ENCODE assay signal across 8 cellular contexts in the genomic region with DNA sequence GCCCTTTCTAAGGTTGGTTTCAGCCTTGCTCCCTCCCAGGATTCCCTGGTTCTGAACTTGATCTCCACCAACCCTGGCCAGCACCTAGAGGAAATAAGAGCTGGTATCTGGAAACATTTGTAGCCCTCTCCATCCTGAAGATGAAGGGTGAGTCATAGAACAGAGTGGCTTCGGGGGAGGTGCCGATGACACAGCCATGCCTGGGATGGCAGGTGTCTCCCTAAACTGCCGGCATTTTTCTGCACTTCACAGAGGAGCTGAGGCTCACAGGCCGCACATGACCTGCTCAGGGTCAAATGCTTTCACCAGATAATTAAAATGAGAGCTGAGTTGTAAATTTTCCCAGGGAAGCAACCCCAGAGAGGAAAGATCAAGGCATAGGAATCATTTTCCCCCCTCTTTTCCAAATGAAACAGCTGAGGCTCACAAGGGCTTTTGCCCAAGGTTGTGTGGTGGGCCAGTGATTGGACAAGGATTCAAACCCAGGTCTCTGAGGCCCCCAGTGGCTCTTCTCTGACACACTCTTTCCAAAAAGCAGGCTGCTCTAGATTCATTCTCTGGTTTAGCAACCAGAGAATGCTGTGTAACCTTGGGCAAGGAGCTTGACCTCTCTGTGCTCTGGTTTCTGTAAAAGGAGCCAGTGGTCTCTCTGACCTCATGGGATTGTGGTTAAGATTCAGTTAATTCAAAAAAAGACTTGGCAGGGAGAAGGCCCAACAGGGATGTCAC. TPM values are rescaled to one million over a fixed set of nuclear protein-coding genes. Genes with fewer than 3 reads are reported as not detected.
A peak's percentile ranks its signal among the peaks of the same experiment; 100 is the strongest.
DNase-seq lines count a peak whose midpoint lies in the region; ATAC-seq and TF ChIP-seq lines count a peak whose summit lies in the region.

No MANE protein-coding gene starts in this region.

- peak overlapping the region; percentile 75 for H3K4me3 ChIP-seq in SK-N-MC
- peak overlapping the region; percentile 68 for H3K4me3 ChIP-seq in epithelial cell of proximal tubule (ENCODE audit: low read depth, low read length)

- peaks cover 8% of the 10 kb centered on the region; the same call in 1 of the 2 replicates for H3K36me3 ChIP-seq in SK-N-MC (ENCODE audit: insufficient read depth, low read length)

- DNase-seq in activated naive CD4-positive, alpha-beta T cell treated with anti-CD3 and anti-CD28 coated beads for 36 hours: peak; percentile 42
- DNase-seq in activated naive CD4-positive, alpha-beta T cell treated with anti-CD3 and anti-CD28 coated beads, Interleukin-2, amount 50 U/mL, for 16 hours: no peak
- DNase-seq in SK-N-MC (ENCODE audit: low read depth, low spot score) (no peak), epithelial cell of proximal tubule (ENCODE audit: low read depth) (no peak), osteocyte (ENCODE audit: extremely low spot score, unreplicated experiment) (no peak), cerebellar cortex (ENCODE audit: low spot score) (no peak), GM19240 (ENCODE audit: insufficient read length, low spot score) (no peak)

- H3K27ac Mint-ChIP-seq in activated naive CD4-positive, alpha-beta T cell treated with anti-CD3 and anti-CD28 coated beads for 36 hours: peak overlapping the region; percentile 83
- H3K27ac Mint-ChIP-seq in osteocyte (ENCODE audit: unreplicated experiment): peak overlapping the region; percentile 89

- H3K27ac ChIP-seq in SK-N-MC: peak overlapping the region; percentile 38; the same call in 1 of the 2 replicates

- CTCF ChIA-PET in activated naive CD4-positive, alpha-beta T cell treated with anti-CD3 and anti-CD28 coated beads for 36 hours (lab: Charles Lee): interaction anchor here (0.8 to 1.7 kb wide), 5 partner anchors 8 to 83 kb away, joined by 3 to 6 read pairs (median 5); no protein-coding TSS in a partner anchor

- H3K4me3 Mint-ChIP-seq in activated naive CD4-positive, alpha-beta T cell treated with anti-CD3 and anti-CD28 coated beads for 36 hours: peak overlapping the region; percentile 85
- peak overlapping the region; percentile 78 for H3K4me3 Mint-ChIP-seq in osteocyte (ENCODE audit: unreplicated experiment)

- no peaks in the 10 kb centered on the region for H3K27me3 Mint-ChIP-seq in activated naive CD4-positive, alpha-beta T cell treated with anti-CD3 and anti-CD28 coated beads for 36 hours (ENCODE audit: low read depth)
- H3K27me3 Mint-ChIP-seq in osteocyte (ENCODE audit: unreplicated experiment): no peaks in the 10 kb centered on the region

- ATAC-seq in HG03095 (IDR thresholded peaks at IDR 0.05; ENCODE audit: unreplicated experiment): no peak

- no peaks in the 10 kb centered on the region for H3K9me3 Mint-ChIP-seq in activated naive CD4-positive, alpha-beta T cell treated with anti-CD3 and anti-CD28 coated beads for 36 hours
- no peaks in the 10 kb centered on the region for H3K9me3 Mint-ChIP-seq in osteocyte (ENCODE audit: unreplicated experiment)

- H3K36me3 Mint-ChIP-seq in activated naive CD4-positive, alpha-beta T cell treated with anti-CD3 and anti-CD28 coated beads for 36 hours (ENCODE audit: low read depth): peaks cover 6% of the 10 kb centered on the region
- H3K36me3 Mint-ChIP-seq in osteocyte (ENCODE audit: unreplicated experiment): peaks cover 2% of the 10 kb centered on the region

- TF ChIP-seq CTCF in epithelial cell of proximal tubule (conservative IDR thresholded peaks at IDR 0.05; ENCODE audit: low read depth, low read length) (no peak), osteocyte (IDR thresholded peaks at IDR 0.05) (no peak)

- no peaks in the 10 kb centered on the region for H3K9me3 ChIP-seq in SK-N-MC (ENCODE audit: low read depth, low read length)

- peak overlapping the region; percentile 45 for H3K9ac ChIP-seq in SK-N-MC (ENCODE audit: insufficient read length)

- peaks cover 39% of the 10 kb centered on the region for H3K4me1 Mint-ChIP-seq in activated naive CD4-positive, alpha-beta T cell treated with anti-CD3 and anti-CD28 coated beads for 36 hours (ENCODE audit: low read depth)
- peaks cover 19% of the 10 kb centered on the region for H3K4me1 Mint-ChIP-seq in osteocyte (ENCODE audit: unreplicated experiment)

- intact Hi-C loops in activated naive CD4-positive, alpha-beta T cell treated with anti-CD3 and anti-CD28 coated beads for 36 hours (cut with micrococcal nuclease): loop anchor here (1.0 to 2.0 kb wide), 9 partner anchors 29 to 540 kb away; a partner anchor contains a TSS

RNA-seq across cellular contexts. Expression of a gene that starts 1.2 kb away (rescaled TPM):
- total RNA-seq in activated naive CD4-positive, alpha-beta T cell treated with anti-CD3 and anti-CD28 coated beads for 36 hours: 1 to 10 TPM; 6.7 to 8.5 TPM
- 2.2 and 2.9 TPM in 2 replicates for total RNA-seq in epithelial cell of proximal tubule
- 10.0 and 10.6 TPM in 2 replicates for total RNA-seq in osteocyte

RNA-seq across cellular contexts. Expression of a gene that starts 29.2 kb away (rescaled TPM):
- total RNA-seq in activated naive CD4-positive, alpha-beta T cell treated with anti-CD3 and anti-CD28 coated beads for 36 hours: 10 to 100 TPM; 24.2 to 24.6 TPM
- total RNA-seq in epithelial cell of proximal tubule (48.1 and 91.2 TPM in 2 replicates), osteocyte (26.9 and 27.0 TPM in 2 replicates)

RNA-seq across cellular contexts. Expression of a gene that starts 29.3 kb away (rescaled TPM):
- 100 to 1,000 TPM; 149 to 154 TPM for total RNA-seq in activated naive CD4-positive, alpha-beta T cell treated with anti-CD3 and anti-CD28 coated beads for 36 hours
- 23.7 and 24.8 TPM in 2 replicates for total RNA-seq in epithelial cell of proximal tubule
- total RNA-seq in osteocyte: 77.6 and 81.8 TPM in 2 replicates
